ENCODE assay signal across 16 cellular contexts in the genomic region with DNA sequence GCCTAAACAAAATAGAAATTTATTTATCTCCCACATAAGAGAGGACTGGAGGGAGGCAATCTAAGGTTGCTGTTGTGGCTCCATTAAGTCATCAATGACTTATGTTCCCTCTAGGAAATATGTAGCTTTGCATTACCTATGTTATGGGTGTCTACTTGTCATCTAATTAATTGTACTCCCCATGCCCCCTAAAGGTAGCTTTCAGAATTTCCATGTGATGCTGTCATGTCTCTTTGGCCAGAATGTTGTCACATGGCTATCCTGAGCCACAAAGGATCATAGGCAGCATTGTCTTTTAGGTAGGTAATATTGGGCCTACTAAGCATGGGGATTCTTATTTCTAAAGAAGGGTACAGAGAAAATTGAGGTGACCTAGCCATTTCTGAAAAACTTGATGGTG.
DNase-seq lines count a peak whose midpoint lies in the region; ATAC-seq and TF ChIP-seq lines count a peak whose summit lies in the region.
"Had no signal": no experiment of that assay in that cellular context is flagged by ENCODE, and none has a peak within 500 bp of the region (broad histone marks: within the 10 kb centered on the region; RNA-seq: fewer than 3 reads in every experiment).

No MANE protein-coding gene starts in this region.

- H3K23ac ChIP-seq in mesendoderm (ENCODE audit: low read length): no peak overlapping the region

- no peak overlapping the region for H2BK120ac ChIP-seq in mesendoderm (ENCODE audit: low read depth, low read length)

- H4K20me1 ChIP-seq in OCI-LY1 (ENCODE audit: insufficient read depth, low read length): no peaks in the 10 kb centered on the region

- H3K27ac ChIP-seq in OCI-LY1 (ENCODE audit: low read depth, low read length, poor library complexity, severe bottlenecking) (no peak overlapping the region), mesendoderm (ENCODE audit: low read depth, low read length) (no peak overlapping the region), transverse colon (no peak overlapping the region)
- H3K27ac ChIP-seq: right lobe of liver, RWPE1, thyroid gland had no signal

- H3K79me2 ChIP-seq in OCI-LY1 (ENCODE audit: insufficient read depth, low read length): no peaks in the 10 kb centered on the region
- no peaks in the 10 kb centered on the region for H3K79me2 ChIP-seq in mesendoderm (ENCODE audit: control insufficient read depth, insufficient read depth, low read length)

- H3K9ac ChIP-seq in OCI-LY1 (ENCODE audit: low read length) (no peak overlapping the region), mesendoderm (ENCODE audit: low read length) (no peak overlapping the region)

- H3K4me1 ChIP-seq in OCI-LY1 (ENCODE audit: insufficient read depth, low read length, severe bottlenecking): no peaks in the 10 kb centered on the region
- H3K4me1 ChIP-seq in mesendoderm (ENCODE audit: control insufficient read depth, low read depth, low read length): no peaks in the 10 kb centered on the region
- H3K4me1 ChIP-seq in transverse colon: no peaks in the 10 kb centered on the region
- H3K4me1 ChIP-seq: right lobe of liver, thyroid gland had no signal

- no peak overlapping the region for H2AK5ac ChIP-seq in mesendoderm (ENCODE audit: low read length)

- H3K56ac ChIP-seq in mesendoderm (ENCODE audit: low read length): no peak overlapping the region

- no peak overlapping the region for H2BK5ac ChIP-seq in mesendoderm (ENCODE audit: low read length)

- DNase-seq in NCI-H82 (lab: John Stamatoyannopoulos, UW) (peak; percentile 20), NCI-H82 treated with DMSO at 0.1 percent for 48 hours (lab: John Stamatoyannopoulos, UW; ENCODE audit: unreplicated experiment) (no peak), mesendoderm (peak; percentile 20), transverse colon (no peak), cardiac septum (ENCODE audit: low spot score) (no peak), occipital lobe (lab: John Stamatoyannopoulos, UW) (no peak)
- DNase-seq: activated CD4-positive, alpha-beta T cell treated with anti-CD3 and anti-CD28 coated beads for 4 hours; activated naive CD4-positive, alpha-beta T cell treated with anti-CD3 and anti-CD28 coated beads, Interleukin-2, amount 10 ng/mL, durations not matched to agents 7 days and 5 days; kidney glomerular epithelial cell; right lobe of liver; stimulated activated CD4-positive, alpha-beta T cell treated with anti-CD3 and anti-CD28 coated beads, Interleukin-2, amount 100 ng/mL, for 24 hours; thyroid gland had no signal

- H3K4me2 ChIP-seq in OCI-LY1 (ENCODE audit: low read length): no peak overlapping the region
- no peak overlapping the region for H3K4me2 ChIP-seq in mesendoderm (ENCODE audit: low read length)

- in situ Hi-C loops in transverse colon (cut with MboI; ENCODE audit: low pct_ligation_motif_present in 1 of 4, low pct_unique_long_range_greater_than_20kb in 1 of 4, low sequenced_read_pairs in 3 of 4): no loop called here

- no peak overlapping the region for H2AFZ ChIP-seq in OCI-LY1 (ENCODE audit: low read length)

- peak; percentile 50 for ATAC-seq in HG02973 (IDR thresholded peaks at IDR 0.05; ENCODE audit: unreplicated experiment)
- ATAC-seq: HCT116 had no signal

- H3K36me3 ChIP-seq in OCI-LY1 (ENCODE audit: insufficient read depth, low read length) (no peaks in the 10 kb centered on the region), mesendoderm (ENCODE audit: control insufficient read depth, insufficient read depth, low read length) (no peaks in the 10 kb centered on the region), transverse colon (no peaks in the 10 kb centered on the region)
- H3K36me3 ChIP-seq: right lobe of liver, thyroid gland had no signal

- no peaks in the 10 kb centered on the region for H3F3A ChIP-seq in OCI-LY1 (ENCODE audit: insufficient read depth, low read length)

- intact Hi-C loops in transverse colon (cut with DNase I; ENCODE audit: low total_unique reads): no loop called here
- intact Hi-C loops in cardiac septum (cut with DNase I): no loop called here

- H3K18ac ChIP-seq in mesendoderm (ENCODE audit: low read length): no peak overlapping the region

- H2BK15ac ChIP-seq in mesendoderm (replicated peaks; ENCODE audit: low read depth): no peak overlapping the region

- no peak overlapping the region for H4K5ac ChIP-seq in mesendoderm (ENCODE audit: low read length)

- H3K4ac ChIP-seq in mesendoderm (ENCODE audit: low read depth, low read length): no peak overlapping the region

- no peak for TF ChIP-seq EP300 in transverse colon (IDR thresholded peaks at IDR 0.05; ENCODE audit: low read depth)

- TF ChIP-seq POLR2A in transverse colon (IDR thresholded peaks at IDR 0.05): no peak

- TF ChIP-seq CTCF in OCI-LY1 (IDR thresholded peaks at IDR 0.05; ENCODE audit: low read length): peak; percentile 22; the same call in 1 of the 2 replicates
- no peak for TF ChIP-seq CTCF in transverse colon (IDR thresholded peaks at IDR 0.05)

- H3K9me2 ChIP-seq in OCI-LY1 (ENCODE audit: low read depth, low read length): no peaks in the 10 kb centered on the region

- H3K79me1 ChIP-seq in mesendoderm (ENCODE audit: low read length): no peaks in the 10 kb centered on the region

- H4K8ac ChIP-seq in mesendoderm (ENCODE audit: low read depth, low read length): no peak overlapping the region

- H3K27me3 ChIP-seq in OCI-LY1 (ENCODE audit: insufficient read depth, low read length) (no peaks in the 10 kb centered on the region), mesendoderm (ENCODE audit: insufficient read depth, low read length, poor library complexity) (no peaks in the 10 kb centered on the region), transverse colon (no peaks in the 10 kb centered on the region)
- H3K27me3 ChIP-seq: right lobe of liver, thyroid gland had no signal

- no peaks in the 10 kb centered on the region for H3K9me3 ChIP-seq in OCI-LY1 (ENCODE audit: low read length)
- H3K9me3 ChIP-seq in transverse colon: no peaks in the 10 kb centered on the region
- H3K9me3 ChIP-seq: right lobe of liver, thyroid gland had no signal

- no peak overlapping the region for H3K4me3 ChIP-seq in OCI-LY1 (ENCODE audit: low read depth, low read length, poor library complexity, severe bottlenecking)
- no peak overlapping the region for H3K4me3 ChIP-seq in mesendoderm (ENCODE audit: low read length)
- no peak overlapping the region for H3K4me3 ChIP-seq in transverse colon
- H3K4me3 ChIP-seq: right lobe of liver, thyroid gland had no signal

Comparison
In these comparisons a context has a peak if more than half of its experiments do, and no peak if none do; other contexts are left out.
1. DNase-seq: peak in NCI-H82 (single experiment) and mesendoderm (single experiment); none in NCI-H82 treated with DMSO at 0.1 percent for 48 hours (single experiment), transverse colon (single experiment), cardiac septum (single experiment) and occipital lobe (single experiment).